In the genomic region with DNA sequence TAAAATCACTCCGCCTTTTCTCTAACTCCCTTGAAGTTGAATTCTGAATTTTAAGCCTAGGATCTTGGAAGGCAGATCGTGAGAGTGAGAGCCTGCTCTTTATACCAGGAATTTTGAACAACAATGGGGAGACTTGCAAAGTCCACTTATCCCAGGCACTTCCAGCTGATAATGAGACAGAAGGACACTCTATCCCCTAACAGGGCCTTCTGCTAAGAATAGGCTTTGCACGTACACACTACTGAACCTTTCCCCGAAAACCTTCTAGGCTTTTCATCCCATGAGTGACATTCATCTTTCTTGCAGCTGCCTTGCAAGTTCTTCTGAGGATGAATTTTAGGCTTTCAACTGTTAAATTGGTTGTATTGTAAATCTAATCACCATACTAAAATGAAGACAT, we compare ENCODE assay signal across 27 cellular contexts. TPM values are rescaled to one million over a fixed set of nuclear protein-coding genes. Genes with fewer than 3 reads are reported as not detected.
DNase-seq lines count a peak whose midpoint lies in the region; ATAC-seq, FAIRE-seq and TF ChIP-seq lines count a peak whose summit lies in the region.
"Had no signal": no experiment of that assay in that cellular context is flagged by ENCODE, and none has a peak within 500 bp of the region (broad histone marks: within the 10 kb centered on the region; RNA-seq: fewer than 3 reads in every experiment).

No MANE protein-coding gene starts in this region.

- H3K27ac Mint-ChIP-seq in mesothelial cell of epicardium, result peak overlapping the region; percentile 91
- H3K27ac Mint-ChIP-seq in endodermal cell, result no peak overlapping the region
- H3K27ac Mint-ChIP-seq: IgD-negative memory B cell had no signal

- H3K27ac ChIP-seq in endodermal cell (ENCODE audit: low read depth, low read length), result no peak overlapping the region
- H3K27ac ChIP-seq: GM23248, KMS-11, SJSA1 had no signal

- H3K27me3 Mint-ChIP-seq in mesothelial cell of epicardium (ENCODE audit: low read depth), result peaks cover 2% of the 10 kb centered on the region
- peaks cover 2% of the 10 kb centered on the region for H3K27me3 Mint-ChIP-seq in endodermal cell (ENCODE audit: insufficient read depth)

- H3K4me3 Mint-ChIP-seq in mesothelial cell of epicardium (no peak overlapping the region), endodermal cell (no peak overlapping the region)
- H3K4me3 Mint-ChIP-seq: H9, IgD-negative memory B cell had no signal

- H3K9me3 ChIP-seq in endodermal cell (ENCODE audit: control insufficient read depth, low read length), result no peaks in the 10 kb centered on the region
- H3K9me3 ChIP-seq: SJSA1 had no signal

- ATAC-seq in Right ventricle myocardium inferior, result peak; percentile 76
- no peak for ATAC-seq in activated CD4-positive, CD25-positive, alpha-beta regulatory T cell treated with anti-CD3 and anti-CD28 coated beads, Interleukin-2, amount 50 U/mL, for 24 hours
- ATAC-seq: PC-3 had no signal

- DNase-seq in Right ventricle myocardium inferior (ENCODE audit: missing footprints), result no peak
- no peak for DNase-seq in cardiac septum (ENCODE audit: low spot score)
- DNase-seq in NCI-H524 (lab: John Stamatoyannopoulos, UW), result peak; percentile 32 to 76
- no peak for DNase-seq in mesothelial cell of epicardium (ENCODE audit: low spot score in 2 of 2, unreplicated experiment in 2 of 2)
- no peak for DNase-seq in urothelium cell line (ENCODE audit: low spot score)
- no peak for DNase-seq in endodermal cell
- DNase-seq in NCI-H2107 (lab: John Stamatoyannopoulos, UW), result no peak
- DNase-seq: 8988T; ACHN; Calu3; DMS79 treated with DMSO at 0.1 percent for 48 hours; GM23248; H9; NCI-H1048; NCI-H1417 treated with DMSO at 0.1 percent for 48 hours; NCI-H1694 treated with DMSO at 0.1 percent for 48 hours; NCI-H2081; NCI-H526; NCI-H82; NK-92 treated with Interleukin-12 subunit alpha and Interleukin-12 subunit beta, amount 100 ng/mL, for 24 hours; PC-3 had no signal

- H3K27me3 ChIP-seq in endodermal cell (ENCODE audit: control insufficient read depth, insufficient read depth, low read length, poor library complexity, severe bottlenecking), result no peaks in the 10 kb centered on the region

- peak; percentile 23 for FAIRE-seq in urothelium cell line (lab: Jason Lieb, UNC)
- FAIRE-seq: GM18507 had no signal

- H3K36me3 Mint-ChIP-seq in mesothelial cell of epicardium, result no peaks in the 10 kb centered on the region
- no peaks in the 10 kb centered on the region for H3K36me3 Mint-ChIP-seq in endodermal cell (ENCODE audit: low read depth)
- H3K36me3 Mint-ChIP-seq: IgD-negative memory B cell had no signal

- H3K36me3 ChIP-seq in endodermal cell (ENCODE audit: control insufficient read depth, insufficient read depth, low read length), result no peaks in the 10 kb centered on the region
- H3K36me3 ChIP-seq: SJSA1 had no signal

- 70 to 87% methylated on average over 2 to 4 of the region's 4 CpGs for WGBS in endodermal cell (ENCODE audit: insufficient coverage in 1 of 2, insufficient read length in 1 of 2), 2 experiments

- intact Hi-C loops in Right ventricle myocardium inferior (cut with DNase I), result no loop called here
- intact Hi-C loops in cardiac septum (cut with DNase I), result no loop called here

- H3K9me3 Mint-ChIP-seq in mesothelial cell of epicardium (no peaks in the 10 kb centered on the region), endodermal cell (no peaks in the 10 kb centered on the region)
- H3K9me3 Mint-ChIP-seq: H9, IgD-negative memory B cell had no signal

- no peak overlapping the region for H3K4me3 ChIP-seq in endodermal cell (ENCODE audit: low read length)
- H3K4me3 ChIP-seq: GM23248, SJSA1 had no signal

- H3K4me1 ChIP-seq in endodermal cell (ENCODE audit: control insufficient read depth, insufficient read depth, low read length), result no peaks in the 10 kb centered on the region
- H3K4me1 ChIP-seq: SJSA1 had no signal

- peaks cover 66% of the 10 kb centered on the region for H3K4me1 Mint-ChIP-seq in mesothelial cell of epicardium
- H3K4me1 Mint-ChIP-seq in endodermal cell, result peaks cover 6% of the 10 kb centered on the region
- H3K4me1 Mint-ChIP-seq: IgD-negative memory B cell had no signal

- no peak for TF ChIP-seq CTCF in mesothelial cell of epicardium (IDR thresholded peaks at IDR 0.05; ENCODE audit: unreplicated experiment)
- no peak for TF ChIP-seq CTCF in endodermal cell (conservative IDR thresholded peaks at IDR 0.05)

- H3K9ac ChIP-seq in endodermal cell (ENCODE audit: extremely low read depth, low read length, poor library complexity, severe bottlenecking), result no peak overlapping the region
- H3K9ac ChIP-seq: GM23248, KMS-11 had no signal

RNA-seq across cellular contexts. Expression of a gene that starts 44.0 kb away (rescaled TPM):
- 3.1 TPM for total RNA-seq in Right ventricle myocardium inferior
- total RNA-seq in cardiac septum, result 2.3 TPM
- total RNA-seq in mesothelial cell of epicardium, result 122 to 131 TPM (median 125 TPM) in 3 replicates
- total RNA-seq in endodermal cell, result under 1 TPM in 1 of 2 donors, not detected in 1; 0.51 TPM
- polyA plus RNA-seq in endodermal cell (2013, experiment 1 of 2), result 0.11 TPM
- polyA plus RNA-seq in endodermal cell (2013, experiment 2 of 2), result not detected
- total RNA-seq: Calu3, GM23248, SJSA1 had no signal
- polyA plus RNA-seq: BJ, GM23248, IgD-negative memory B cell had no signal

Comparison
In these comparisons a context has a peak if more than half of its experiments do, and no peak if none do; other contexts are left out.
1. DNase-seq: peak in NCI-H524 (2 of 2); none in Right ventricle myocardium inferior (single experiment), cardiac septum (single experiment), mesothelial cell of epicardium (0 of 2), urothelium cell line (single experiment), endodermal cell (single experiment) and NCI-H2107 (single experiment).
2. RNA of a gene that starts 44.0 kb away (total RNA-seq): 122 to 131 TPM in mesothelial cell of epicardium; 3.1 TPM in Right ventricle myocardium inferior (single experiment), 2.3 TPM in cardiac septum (single experiment) and 0.51 TPM in endodermal cell; every median in the first group is over 10 times any median in the second.